8 cellular contexts compared by ENCODE assay signal in genomic region chr22:39349967-39350802, GRCh38. TPM values are rescaled to one million over a fixed set of nuclear protein-coding genes. Genes with fewer than 3 reads are reported as not detected.
DNase-seq lines count a peak whose midpoint lies in the region; ATAC-seq and TF ChIP-seq lines count a peak whose summit lies in the region.

Gene SYNGR1, plus strand, starts transcription at chr22:39349991. Its CDS starts 20 bp downstream, at chr22:39350011.

- H3K4me2 ChIP-seq in Loucy (ENCODE audit: low read depth, low read length, poor library complexity, severe bottlenecking), result peak within 1 kb of the TSS; percentile 93

- H3K4me3 Mint-ChIP-seq in Caco-2 (ENCODE audit: unreplicated experiment) (peak within 1 kb of the TSS; percentile 80), chondrocyte (ENCODE audit: unreplicated experiment) (peak within 1 kb of the TSS; percentile 79)

- H3K4me1 ChIP-seq in Caco-2, result no peaks in the 10 kb centered on the region
- H3K4me1 ChIP-seq in Loucy (ENCODE audit: insufficient read depth, low read length, poor library complexity, severe bottlenecking), result peaks cover 41% of the 10 kb centered on the region
- H3K4me1 ChIP-seq in lower lobe of right lung, result peaks cover 19% of the 10 kb centered on the region
- peaks cover 12% of the 10 kb centered on the region for H3K4me1 ChIP-seq in thymus (ENCODE audit: control insufficient read depth, insufficient read depth, low read length)

- H3K27ac ChIP-seq in lower lobe of right lung (peak within 1 kb of the TSS; percentile 36), thymus (ENCODE audit: low read depth) (peak within 1 kb of the TSS; percentile 26)

- BruUV-seq in Caco-2 (replicated peaks; lab: Mats Ljungman, UMichigan), result no TSS peak

- H3K36me3 Mint-ChIP-seq in Caco-2 (ENCODE audit: insufficient read depth, unreplicated experiment) (no peaks in the 10 kb centered on the region), chondrocyte (ENCODE audit: low read depth) (no peaks in the 10 kb centered on the region)

- H3K27me3 Mint-ChIP-seq in Caco-2 (ENCODE audit: insufficient read depth, unreplicated experiment) (no peaks in the 10 kb centered on the region), chondrocyte (ENCODE audit: low read depth) (no peaks in the 10 kb centered on the region)

- ATAC-seq in lower lobe of right lung (peak; percentile 22 to 43), GM21447 (IDR thresholded peaks at IDR 0.05; ENCODE audit: unreplicated experiment) (no peak), HG03342 (IDR thresholded peaks at IDR 0.05; ENCODE audit: unreplicated experiment) (no peak), GM21515 (IDR thresholded peaks at IDR 0.05; ENCODE audit: unreplicated experiment) (no peak)

- WGBS in thymus, result 4% methylated on average over 89 of the region's 89 CpGs

- peak within 1 kb of the TSS; percentile 48 for H3K27ac Mint-ChIP-seq in Caco-2 (ENCODE audit: unreplicated experiment)
- H3K27ac Mint-ChIP-seq in chondrocyte (ENCODE audit: unreplicated experiment), result peak within 1 kb of the TSS; percentile 12

- peaks cover 6% of the 10 kb centered on the region for H4K20me1 ChIP-seq in Loucy (ENCODE audit: insufficient read depth, low read length, poor library complexity, severe bottlenecking)

- POLR2A ChIA-PET in Caco-2 (lab: Charles Lee), result interaction anchor here (0.9 kb wide), 2 partner anchors 30 to 32 kb away, joined by 4 to 5 read pairs; no protein-coding TSS in a partner anchor

- H3K4me3 ChIP-seq in Caco-2 (ENCODE audit: low read depth, low read length), result peak within 1 kb of the TSS; percentile 85
- peak within 1 kb of the TSS; percentile 88 for H3K4me3 ChIP-seq in Loucy (ENCODE audit: low read length, poor library complexity, severe bottlenecking)
- H3K4me3 ChIP-seq in lower lobe of right lung, result peak within 1 kb of the TSS; percentile 66
- peak within 1 kb of the TSS; percentile 65 for H3K4me3 ChIP-seq in thymus (ENCODE audit: low read length)

- H3K9ac ChIP-seq in Loucy (ENCODE audit: low read depth, low read length, poor library complexity, severe bottlenecking), result peak within 1 kb of the TSS; percentile 84

- peaks cover 31% of the 10 kb centered on the region for H3K79me2 ChIP-seq in Loucy (ENCODE audit: insufficient read depth, low read length)

- H3K27me3 ChIP-seq in Caco-2 (replicated peaks; ENCODE audit: control insufficient read depth, insufficient read depth, low read length) (no peaks in the 10 kb centered on the region), Loucy (ENCODE audit: insufficient read depth, low read length, poor library complexity, severe bottlenecking) (no peaks in the 10 kb centered on the region), lower lobe of right lung (ENCODE audit: low read depth) (no peaks in the 10 kb centered on the region), thymus (ENCODE audit: control insufficient read depth, insufficient read depth) (peaks cover 5% of the 10 kb centered on the region)

- H3K36me3 ChIP-seq in Caco-2 (ENCODE audit: control insufficient read depth, insufficient read depth, low read length) (no peaks in the 10 kb centered on the region; the same call in 1 of the 2 replicates), Loucy (ENCODE audit: insufficient read depth, low read length) (no peaks in the 10 kb centered on the region), lower lobe of right lung (no peaks in the 10 kb centered on the region), thymus (ENCODE audit: control insufficient read depth, insufficient read depth) (no peaks in the 10 kb centered on the region)

- DNase-seq in Caco-2 (peak in 1 of 2 experiments; percentile 43), chondrocyte (ENCODE audit: low spot score) (no peak), lower lobe of right lung (peak; percentile 51)

- H2AFZ ChIP-seq in Loucy (ENCODE audit: low read length), result peak within 1 kb of the TSS; percentile 95

- H3K9me3 Mint-ChIP-seq in Caco-2 (ENCODE audit: unreplicated experiment) (no peaks in the 10 kb centered on the region), chondrocyte (ENCODE audit: low read depth) (no peaks in the 10 kb centered on the region)

- TF ChIP-seq CTCF in Caco-2 (IDR thresholded peaks at IDR 0.05; ENCODE audit: insufficient read depth in 1 of 2, low read depth in 1 of 2, low read length in 1 of 2, severe bottlenecking in 1 of 2, unreplicated experiment in 1 of 2) (peak in 1 of 2 experiments; percentile 1), Loucy (conservative IDR thresholded peaks at IDR 0.05; ENCODE audit: low read length) (no peak), chondrocyte (IDR thresholded peaks at IDR 0.05) (peak; percentile 32), lower lobe of right lung (IDR thresholded peaks at IDR 0.05) (no peak)

- H3K9me3 ChIP-seq in Caco-2 (no peaks in the 10 kb centered on the region), Loucy (ENCODE audit: insufficient read depth, low read depth, low read length) (no peaks in the 10 kb centered on the region), lower lobe of right lung (no peaks in the 10 kb centered on the region), thymus (ENCODE audit: control insufficient read depth) (no peaks in the 10 kb centered on the region)

- H3F3A ChIP-seq in Loucy (ENCODE audit: low read depth), result peaks cover 5% of the 10 kb centered on the region; the same call in 1 of the 2 replicates

- CTCF ChIA-PET in Caco-2 (lab: Charles Lee), result no interaction called here

- H3K4me1 Mint-ChIP-seq in Caco-2 (ENCODE audit: low read depth, unreplicated experiment) (no peaks in the 10 kb centered on the region), chondrocyte (ENCODE audit: low read depth) (peaks cover 22% of the 10 kb centered on the region)

- intact Hi-C loops in Caco-2 (cut with micrococcal nuclease; ENCODE audit: unreplicated experiment) (loop anchor here (10.0 kb wide), 2 partner anchors 45 to 175 kb away; partner anchors contain the start of genes ATF4 and TAB1), lower lobe of right lung (cut with DNase I) (no loop called here)

- no peaks in the 10 kb centered on the region for H3K9me2 ChIP-seq in Loucy (replicated peaks; ENCODE audit: low read depth, low read length)

RNA-seq across cellular contexts. Expression of gene SYNGR1, which starts in this region (rescaled TPM):
- total RNA-seq in Caco-2 (2022), result 20.2 and 21.9 TPM in 2 replicates
- 15.0 to 18.4 TPM (median 16.5 TPM) in 3 replicates for total RNA-seq in chondrocyte
- total RNA-seq in lower lobe of right lung, result 13.4 TPM
- 6.1 TPM for polyA plus RNA-seq in thymus

Comparison
In these comparisons a context has a peak if more than half of its experiments do, and no peak if none do; other contexts are left out.
1. ATAC-seq: peak in lower lobe of right lung (2 of 2); none in GM21447 (single experiment), HG03342 (single experiment) and GM21515 (single experiment).
2. Peak in every context shown above with its lines, with median percentiles within 50 percentile points of each other: H3K4me3 ChIP-seq.